In the genomic region with DNA sequence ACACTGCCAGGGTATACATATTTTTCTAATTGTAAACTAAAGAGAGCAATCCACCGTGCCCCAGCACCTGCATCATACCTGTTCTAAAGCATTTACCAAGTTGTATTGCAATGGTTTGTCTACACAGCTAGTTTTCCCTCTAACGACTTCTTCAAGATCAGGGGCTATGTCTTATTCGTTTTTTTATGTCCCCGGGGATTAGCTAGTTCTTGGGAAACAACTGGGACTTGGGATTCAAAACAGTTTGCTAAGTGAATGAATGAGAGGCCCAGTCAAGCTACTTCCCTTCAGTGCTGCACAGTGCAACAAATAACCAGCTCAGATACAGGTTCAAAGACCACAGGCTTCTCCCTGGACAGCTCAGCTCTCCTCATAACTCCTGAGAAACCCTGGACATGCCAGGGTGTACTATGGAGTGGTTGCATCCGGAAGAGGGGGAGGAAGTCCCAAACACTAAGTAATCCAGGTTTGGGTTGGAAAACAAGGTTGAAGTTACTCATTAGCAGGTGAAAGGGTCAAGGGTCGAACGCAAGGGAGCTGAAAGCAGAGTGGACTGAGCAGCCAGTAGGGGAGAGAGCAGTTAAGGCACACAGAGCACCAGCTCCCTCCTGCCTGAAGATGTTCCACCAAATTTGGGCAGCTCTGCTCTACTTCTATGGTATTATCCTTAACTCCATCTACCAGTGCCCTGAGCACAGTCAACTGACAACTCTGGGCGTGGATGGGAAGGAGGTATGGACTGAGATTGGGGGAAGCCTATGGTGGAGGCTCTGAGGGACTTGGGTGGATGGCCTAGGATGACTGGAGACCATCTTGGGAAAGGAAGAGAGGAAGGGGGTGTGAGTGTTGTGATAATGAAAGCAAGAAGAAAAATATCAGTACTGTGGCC, we compare ENCODE assay signal across 13 cellular contexts. TPM values are rescaled to one million over a fixed set of nuclear protein-coding genes. Genes with fewer than 3 reads are reported as not detected.
DNase-seq lines count a peak whose midpoint lies in the region; ATAC-seq and TF ChIP-seq lines count a peak whose summit lies in the region.
"Had no signal": no experiment of that assay in that cellular context is flagged by ENCODE, and none has a peak within 500 bp of the region (broad histone marks: within the 10 kb centered on the region; RNA-seq: fewer than 3 reads in every experiment).

Gene APOM, plus strand, starts transcription at position 546 of the 889 bp plus-strand sequence. Its CDS starts 73 bp downstream, at position 619.

- peaks cover 4% of the 10 kb centered on the region for H3K36me3 ChIP-seq in CD8-positive, alpha-beta T cell (ENCODE audit: insufficient read depth, low read length)
- H3K36me3 ChIP-seq in Peyer's patch (peaks cover 0 to 18% (median 0%) of the 10 kb centered on the region in 3 donors), colonic mucosa (no peaks in the 10 kb centered on the region)

- no peak within 1 kb of the TSS for H3K4me3 ChIP-seq in CD8-positive, alpha-beta T cell (ENCODE audit: low read depth, low read length)
- peak within 1 kb of the TSS in 1 of 4 donors; percentile 15 for H3K4me3 ChIP-seq in Peyer's patch
- H3K4me3 ChIP-seq in colonic mucosa = no peak within 1 kb of the TSS
- H3K4me3 ChIP-seq: mucosa of descending colon had no signal

- H3K4me1 ChIP-seq in CD8-positive, alpha-beta T cell (ENCODE audit: insufficient read depth, low read length) = peaks cover 48% of the 10 kb centered on the region
- peaks cover 7 to 64% (median 21%) of the 10 kb centered on the region in 4 donors for H3K4me1 ChIP-seq in Peyer's patch
- H3K4me1 ChIP-seq in colonic mucosa = peaks cover 25% of the 10 kb centered on the region
- H3K4me1 ChIP-seq: BE2C had no signal

- CTCF ChIA-PET in CD8-positive, alpha-beta T cell (lab: Charles Lee) = interaction anchor here (1.0 to 5.4 kb wide), 4 partner anchors 7 to 152 kb away, joined by 3 to 44 read pairs (median 4); partner anchors contain the start of genes C6orf47, GPANK1 and LSM2

- no peaks in the 10 kb centered on the region for H3K9me3 ChIP-seq in CD8-positive, alpha-beta T cell (ENCODE audit: low read length)
- H3K9me3 ChIP-seq in Peyer's patch (no peaks in the 10 kb centered on the region), colonic mucosa (no peaks in the 10 kb centered on the region)
- H3K9me3 ChIP-seq: BE2C, mucosa of descending colon had no signal

- peak within 1 kb of the TSS; percentile 71 for H3K27ac Mint-ChIP-seq in CD8-positive, alpha-beta T cell
- peak within 1 kb of the TSS; percentile 47 to 83 for H3K27ac Mint-ChIP-seq in natural killer cell

- H3K9me3 Mint-ChIP-seq in CD8-positive, alpha-beta T cell = no peaks in the 10 kb centered on the region
- H3K9me3 Mint-ChIP-seq in natural killer cell = no peaks in the 10 kb centered on the region

- ATAC-seq in CD8-positive, alpha-beta T cell = no peak
- ATAC-seq in natural killer cell = no peak
- ATAC-seq: mucosa of descending colon had no signal

- H3K36me3 Mint-ChIP-seq in CD8-positive, alpha-beta T cell = peaks cover 50% of the 10 kb centered on the region
- H3K36me3 Mint-ChIP-seq in natural killer cell = no peaks in the 10 kb centered on the region

- H3K27me3 Mint-ChIP-seq in CD8-positive, alpha-beta T cell (ENCODE audit: low read depth) = no peaks in the 10 kb centered on the region
- H3K27me3 Mint-ChIP-seq in natural killer cell (ENCODE audit: low read depth in 2 of 2) = no peaks in the 10 kb centered on the region

- H3K27ac ChIP-seq in CD8-positive, alpha-beta T cell (ENCODE audit: low read depth, low read length) = no peak within 1 kb of the TSS
- H3K27ac ChIP-seq in Peyer's patch (peak within 1 kb of the TSS in 1 of 4 donors; percentile 45), colonic mucosa (no peak within 1 kb of the TSS)

- no peak for TF ChIP-seq POLR2A in Peyer's patch (IDR thresholded peaks at IDR 0.05)

- DNase-seq in CD8-positive, alpha-beta T cell = no peak
- DNase-seq in Peyer's patch (no peak), colonic mucosa (peak; percentile 49), natural killer cell (no peak), COLO829 (ENCODE audit: low spot score) (no peak), NCI-H146 (lab: John Stamatoyannopoulos, UW) (no peak), SW480 (ENCODE audit: low spot score) (no peak), LoVo (ENCODE audit: low spot score) (no peak)
- DNase-seq: BE2C, caudate nucleus, H7, mucosa of descending colon, NCI-H2081 treated with DMSO at 0.1 percent for 48 hours had no signal

- H3K4me1 Mint-ChIP-seq in CD8-positive, alpha-beta T cell (ENCODE audit: low read depth) = peaks cover 72% of the 10 kb centered on the region
- H3K4me1 Mint-ChIP-seq in natural killer cell = peaks cover 61 to 70% of the 10 kb centered on the region in 2 donors

- no peak for TF ChIP-seq CTCF in CD8-positive, alpha-beta T cell (IDR thresholded peaks at IDR 0.05)
- TF ChIP-seq CTCF in Peyer's patch (IDR thresholded peaks at IDR 0.05) (peak in 1 of 6 experiments; percentile 3), colonic mucosa (IDR thresholded peaks at IDR 0.05) (no peak), natural killer cell (IDR thresholded peaks at IDR 0.05) (no peak)

- H3K9ac ChIP-seq in colonic mucosa (ENCODE audit: low read depth in 2 of 2, low read length in 2 of 2) = peak within 1 kb of the TSS in 1 of 2 donors; percentile 44

- POLR2A ChIA-PET in CD8-positive, alpha-beta T cell (lab: Charles Lee) = interaction anchor here (5.8 kb wide), 1 partner anchor 8 kb away, joined by 130 read pairs; the partner anchor contains the start of genes C6orf47, CSNK2B and GPANK1

- intact Hi-C loops in CD8-positive, alpha-beta T cell (cut with DNase I, micrococcal nuclease) = no loop called here
- intact Hi-C loops in colonic mucosa (cut with DNase I) (loop anchor here (5.0 kb wide), 1 partner anchor 33 kb away; the partner anchor contains the start of gene PRRC2A), natural killer cell (cut with micrococcal nuclease) (no loop called here)

- no peaks in the 10 kb centered on the region for H3K27me3 ChIP-seq in CD8-positive, alpha-beta T cell (ENCODE audit: insufficient read depth, low read length)
- H3K27me3 ChIP-seq in Peyer's patch = no peaks in the 10 kb centered on the region
- H3K27me3 ChIP-seq in colonic mucosa = no peaks in the 10 kb centered on the region
- H3K27me3 ChIP-seq: BE2C had no signal

- no peak within 1 kb of the TSS for H3K4me3 Mint-ChIP-seq in CD8-positive, alpha-beta T cell
- H3K4me3 Mint-ChIP-seq in natural killer cell = peak within 1 kb of the TSS; percentile 35

RNA-seq across cellular contexts. Expression of gene APOM, which starts in this region (rescaled TPM):
- total RNA-seq in CD8-positive, alpha-beta T cell = 1 to 10 TPM; 5.7 to 7.7 TPM
- total RNA-seq in Peyer's patch (10 to 100 TPM in 3 of 4 donors, not detected in 1; 10.0 to 34.9 (median 10.9) TPM), colonic mucosa (1 to 10 TPM; 1.6 to 2.4 TPM), natural killer cell (1 to 10 TPM; 2.6 to 2.8 (median 2.7) TPM)
